34 cellular contexts compared by ENCODE assay signal in the genomic region with DNA sequence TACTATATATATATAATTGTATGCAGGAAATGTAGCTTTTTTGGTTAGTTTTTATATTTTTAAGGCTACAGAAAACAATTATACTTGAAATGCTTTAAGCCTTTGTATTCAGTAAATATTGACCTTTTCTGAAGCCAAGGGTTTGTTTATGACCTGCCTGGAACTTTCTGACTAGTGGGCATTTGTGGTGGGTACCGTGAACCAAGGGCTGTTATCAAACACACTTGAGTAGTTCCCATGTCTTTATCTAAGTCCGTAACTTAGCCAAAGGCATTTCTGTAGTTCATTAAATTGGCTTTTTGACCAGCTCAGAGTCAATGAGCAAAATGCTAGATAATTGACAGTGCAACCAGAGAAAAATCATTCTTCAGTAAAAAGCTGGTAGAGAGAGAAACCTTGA.
"Had no signal": no experiment of that assay in that cellular context is flagged by ENCODE, and none has a peak within 500 bp of the region (broad histone marks: within the 10 kb centered on the region; RNA-seq: fewer than 3 reads in every experiment).

No MANE protein-coding gene starts in this region.

- H3K27ac ChIP-seq: adrenal gland, cardiac muscle cell, VCaP had no signal

- DNase-seq: activated B cell treated with CpG ODN at 0.5 μM for 24 hours; activated CD4-positive, alpha-beta memory T cell treated with anti-CD3 and anti-CD28 coated beads for 36 hours; activated CD4-positive, alpha-beta T cell treated with anti-CD3 and anti-CD28 coated beads for 4 hours; activated CD4-positive, alpha-beta T cell treated with anti-CD3 and anti-CD28 coated beads, Interleukin-2, amount 10 ng/mL, durations not matched to agents 24 days and 14 days; activated CD4-positive, alpha-beta T cell treated with anti-CD3 and anti-CD28 coated beads, Interleukin-2, amount 50 U/mL, for 1 hour; activated CD4-positive, alpha-beta T cell treated with anti-CD3 and anti-CD28 coated beads, Interleukin-2, amount 50 U/mL, for 4 hours; activated CD4-positive, CD25-positive, alpha-beta regulatory T cell treated with anti-CD3 and anti-CD28 coated beads, Interleukin-2, amount 50 U/mL, for 72 hours; activated CD8-positive, alpha-beta memory T cell treated with anti-CD3 and anti-CD28 coated beads, Interleukin-2, amount 50 U/mL, for 4 hours; activated CD8-positive, alpha-beta T cell treated with anti-CD3 and anti-CD28 coated beads for 36 hours; activated effector memory CD4-positive, alpha-beta T cell treated with anti-CD3 and anti-CD28 coated beads, Interleukin-2, amount 50 U/mL, for 16 hours; activated gamma-delta T cell treated with Interleukin-2 at 50 U/mL for 16 hours; activated naive CD4-positive, alpha-beta T cell; activated naive CD4-positive, alpha-beta T cell treated with anti-CD3 and anti-CD28 coated beads for 36 hours; activated naive CD4-positive, alpha-beta T cell treated with anti-CD3 and anti-CD28 coated beads, Interleukin-2, amount 50 U/mL, for 16 hours; activated naive CD8-positive, alpha-beta T cell treated with anti-CD3 and anti-CD28 coated beads for 36 hours; activated T-cell treated with anti-CD3 and anti-CD28 coated beads for 4 hours; activated T-cell treated with anti-CD3 and anti-CD28 coated beads, Interleukin-2, amount 50 U/mL, for 1 hour; activated T-cell treated with anti-CD3 and anti-CD28 coated beads, Interleukin-2, amount 50 U/mL, for 4 hours; activated T-cell treated with anti-CD3 and anti-CD28 coated beads, Interleukin-2, amount 50 U/mL, for 72 hours; adrenal gland; amniotic stem cell; aorta; caudate nucleus; cerebellar nuclear complex; T-helper 1 cell; T-helper 2 cell; T-helper 9 cell had no signal

- H3K4me3 ChIP-seq: adrenal gland, cardiac muscle cell had no signal

- H3K4me1 ChIP-seq: adrenal gland had no signal

- H3K36me3 ChIP-seq: adrenal gland, cardiac muscle cell had no signal

- ATAC-seq: activated CD8-positive, alpha-beta T cell treated with anti-CD3 and anti-CD28 coated beads for 36 hours; activated naive CD4-positive, alpha-beta T cell treated with anti-CD3 and anti-CD28 coated beads, Interleukin-2, amount 50 U/mL, for 72 hours; activated T-cell treated with anti-CD3 and anti-CD28 coated beads, Interleukin-2, amount 50 U/mL, for 4 hours; activated T-cell treated with anti-CD3 and anti-CD28 coated beads, Interleukin-2, amount 50 U/mL, for 72 hours; activated T-helper 17 cell treated with anti-CD3 and anti-CD28 coated beads, Interleukin-2, amount 50 U/mL, for 72 hours had no signal

- H3K27me3 ChIP-seq: adrenal gland, cardiac muscle cell had no signal

- FAIRE-seq: astrocyte, bronchial epithelial cell, TTC549 had no signal

- H3K9me3 ChIP-seq: adrenal gland had no signal
